8 cellular contexts compared by ENCODE assay signal in the genomic region with DNA sequence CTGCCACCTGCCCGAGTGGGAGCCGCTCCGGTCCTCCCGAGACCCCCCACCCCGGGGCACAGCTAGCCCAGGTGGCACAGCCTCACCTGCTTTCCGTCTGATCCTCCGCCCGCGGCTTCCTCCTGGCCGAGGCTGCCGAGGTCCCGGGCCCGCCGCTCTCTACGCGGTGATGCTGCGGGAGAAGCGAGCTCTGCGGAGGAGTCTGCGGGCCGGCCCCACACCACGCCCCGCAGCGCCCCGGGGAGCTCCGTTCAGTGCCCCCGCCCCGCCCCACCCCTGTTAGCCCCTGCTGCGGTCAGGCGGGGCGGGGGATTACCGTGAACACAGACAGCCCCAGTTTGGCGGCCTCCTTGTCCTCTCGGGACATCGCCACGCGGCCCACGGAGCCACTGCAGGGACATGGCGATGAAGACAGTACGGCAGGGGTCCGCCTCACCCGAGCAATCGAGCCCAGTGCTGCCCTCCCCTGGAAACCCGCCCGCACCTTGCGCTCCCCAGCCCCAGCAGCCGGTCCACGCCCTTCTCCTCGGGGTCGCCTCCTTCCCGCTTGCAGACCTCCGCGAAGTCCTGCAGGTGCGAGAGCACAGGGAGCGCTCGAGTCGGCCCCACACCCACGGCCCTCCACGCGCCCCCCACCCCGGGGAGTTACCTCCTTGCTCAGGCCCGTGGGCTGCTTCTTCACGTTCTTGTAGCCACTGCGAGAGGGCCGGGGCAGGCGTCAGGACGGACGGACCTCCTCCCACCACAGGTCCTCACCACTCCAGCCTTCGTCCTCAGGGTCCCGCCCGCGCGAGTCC. TPM values are rescaled to one million over a fixed set of nuclear protein-coding genes. Genes with fewer than 3 reads are reported as not detected.
A peak's percentile ranks its signal among the peaks of the same experiment; 100 is the strongest.
DNase-seq lines count a peak whose midpoint lies in the region; ATAC-seq and TF ChIP-seq lines count a peak whose summit lies in the region.

No MANE protein-coding gene starts in this region.

- ATAC-seq in GM19372 (IDR thresholded peaks at IDR 0.05; ENCODE audit: low read depth, unreplicated experiment) (peak; percentile 32), HG03571 (IDR thresholded peaks at IDR 0.05; ENCODE audit: unreplicated experiment) (peak; percentile 17), T-helper 17 cell (peak; percentile 63), left lobe of liver (peak; percentile 3)
- peak; percentile 55 for ATAC-seq in stimulated activated effector memory CD8-positive, alpha-beta T cell treated with anti-CD3 and anti-CD28 coated beads, Interleukin-12 subunit alpha, Interleukin-12 subunit beta, amount 100 ng/mL, for 72 hours

- DNase-seq in CD14-positive monocyte (ENCODE audit: low spot score) (no peak), T-helper 17 cell (peak; percentile 51 to 63 (median 59)), T47D (ENCODE audit: low read depth in 1 of 2, low spot score in 1 of 2) (peak; percentile 66 to 80), left lobe of liver (ENCODE audit: low spot score) (peak; percentile 60), nucleus accumbens (lab: John Stamatoyannopoulos, UW) (no peak)
- peak in 1 of 2 donors; percentile 77 for DNase-seq in stimulated activated effector memory CD8-positive, alpha-beta T cell treated with anti-CD3 and anti-CD28 coated beads, Interleukin-12 subunit alpha, Interleukin-12 subunit beta, amount 100 ng/mL, for 72 hours (ENCODE audit: low spot score in 2 of 2)

- H3K36me3 Mint-ChIP-seq in CD14-positive monocyte (peaks cover 39 to 49% of the 10 kb centered on the region in 2 donors), T-helper 17 cell (ENCODE audit: low read depth) (peaks cover 3% of the 10 kb centered on the region)
- peaks cover 77% of the 10 kb centered on the region for H3K36me3 Mint-ChIP-seq in stimulated activated effector memory CD8-positive, alpha-beta T cell treated with anti-CD3 and anti-CD28 coated beads, Interleukin-12 subunit alpha, Interleukin-12 subunit beta, amount 100 ng/mL, for 72 hours

- H3K27me3 Mint-ChIP-seq in CD14-positive monocyte (ENCODE audit: low read depth in 3 of 3), result peaks cover 0 to 4% (median 0%) of the 10 kb centered on the region in 3 donors
- no peaks in the 10 kb centered on the region for H3K27me3 Mint-ChIP-seq in T-helper 17 cell

- H3K9me3 ChIP-seq in T-helper 17 cell (ENCODE audit: control insufficient read depth, low read length, poor library complexity, severe bottlenecking), result no peaks in the 10 kb centered on the region

- intact Hi-C loops in CD14-positive monocyte (cut with micrococcal nuclease), result loop anchor here in 1 of 2 donors (2.0 kb wide), 1 partner anchor 13 kb away; no protein-coding TSS in a partner anchor

- in situ Hi-C loops in T47D (cut with HindIII; ENCODE audit: low pct_unique_long_range_greater_than_20kb, low sequenced_read_pairs), result no loop called here

- peak overlapping the region; percentile 19 to 89 (median 77) for H3K27ac Mint-ChIP-seq in CD14-positive monocyte
- peak overlapping the region; percentile 85 for H3K27ac Mint-ChIP-seq in T-helper 17 cell
- H3K27ac Mint-ChIP-seq in stimulated activated effector memory CD8-positive, alpha-beta T cell treated with anti-CD3 and anti-CD28 coated beads, Interleukin-12 subunit alpha, Interleukin-12 subunit beta, amount 100 ng/mL, for 72 hours, result peak overlapping the region; percentile 90

- H3K4me1 Mint-ChIP-seq in CD14-positive monocyte, result peaks cover 42% of the 10 kb centered on the region
- peaks cover 24% of the 10 kb centered on the region for H3K4me1 Mint-ChIP-seq in T-helper 17 cell
- H3K4me1 Mint-ChIP-seq in stimulated activated effector memory CD8-positive, alpha-beta T cell treated with anti-CD3 and anti-CD28 coated beads, Interleukin-12 subunit alpha, Interleukin-12 subunit beta, amount 100 ng/mL, for 72 hours, result peaks cover 59% of the 10 kb centered on the region

- peak; percentile 18 for TF ChIP-seq CTCF in CD14-positive monocyte (IDR thresholded peaks at IDR 0.05)

- no peaks in the 10 kb centered on the region for H3K9me3 Mint-ChIP-seq in CD14-positive monocyte
- H3K9me3 Mint-ChIP-seq in stimulated activated effector memory CD8-positive, alpha-beta T cell treated with anti-CD3 and anti-CD28 coated beads, Interleukin-12 subunit alpha, Interleukin-12 subunit beta, amount 100 ng/mL, for 72 hours, result no peaks in the 10 kb centered on the region

- H3K4me3 Mint-ChIP-seq in CD14-positive monocyte (peak overlapping the region; percentile 81 to 90), T-helper 17 cell (peak overlapping the region; percentile 91)
- H3K4me3 Mint-ChIP-seq in stimulated activated effector memory CD8-positive, alpha-beta T cell treated with anti-CD3 and anti-CD28 coated beads, Interleukin-12 subunit alpha, Interleukin-12 subunit beta, amount 100 ng/mL, for 72 hours, result peak overlapping the region; percentile 89

RNA-seq across cellular contexts. Expression of gene C1orf35, which starts 0.9 kb away (rescaled TPM):
- 10 to 100 TPM in 1 of 2 donors, 1 to 10 TPM in 1; 6.9 to 10.6 TPM for polyA plus RNA-seq in CD14-positive monocyte
- 10 to 100 TPM; 20.9 to 21.6 TPM for total RNA-seq in T-helper 17 cell
- total RNA-seq in left lobe of liver, result 6.9 TPM

RNA-seq across cellular contexts. Expression of gene MRPL55, which starts 6.9 kb away (rescaled TPM):
- 100 to 1,000 TPM in 1 of 2 donors, 10 to 100 TPM in 1; 99.8 to 104 TPM for polyA plus RNA-seq in CD14-positive monocyte
- total RNA-seq in T-helper 17 cell (10 to 100 TPM; 55.2 to 59.9 TPM), left lobe of liver (38.0 TPM)

RNA-seq across cellular contexts. Expression of gene ARF1, which starts 19.7 kb away (rescaled TPM):
- 100 to 1,000 TPM; 580 to 603 TPM for polyA plus RNA-seq in CD14-positive monocyte
- total RNA-seq in T-helper 17 cell, result 100 to 1,000 TPM; 325 to 382 TPM
- 172 TPM for total RNA-seq in left lobe of liver

RNA-seq across cellular contexts. Expression of gene GUK1, which starts 37.9 kb away (rescaled TPM):
- 100 to 1,000 TPM; 262 to 316 TPM for polyA plus RNA-seq in CD14-positive monocyte
- total RNA-seq in T-helper 17 cell (100 to 1,000 TPM; 233 to 245 TPM), left lobe of liver (128 TPM)

RNA-seq across cellular contexts. Expression of gene GJC2, which starts 47.5 kb away (rescaled TPM):
- polyA plus RNA-seq in CD14-positive monocyte, result not detected
- total RNA-seq in T-helper 17 cell (1 to 10 TPM in 1 of 2 donors, under 1 TPM in 1; 0.94 to 1.9 TPM), left lobe of liver (0.50 TPM)

Comparison
In these comparisons a context has a peak if more than half of its experiments do, and no peak if none do; other contexts are left out.
1. DNase-seq: peak in T-helper 17 cell (3 of 3), T47D (2 of 2) and left lobe of liver (single experiment); none in CD14-positive monocyte (single experiment) and nucleus accumbens (0 of 56).
2. ATAC-seq: peak in every context shown above with its lines; median percentile 63 in T-helper 17 cell; 55 in stimulated activated effector memory CD8-positive, alpha-beta T cell treated with anti-CD3 and anti-CD28 coated beads, Interleukin-12 subunit alpha, Interleukin-12 subunit beta, amount 100 ng/mL, for 72 hours; 32 in GM19372; 17 in HG03571; 3 in left lobe of liver.
3. Peak in every context shown above with its lines, with median percentiles within 50 percentile points of each other: H3K27ac Mint-ChIP-seq and H3K4me3 Mint-ChIP-seq.